1 cellular context compared by ENCODE assay signal in the genomic region with DNA sequence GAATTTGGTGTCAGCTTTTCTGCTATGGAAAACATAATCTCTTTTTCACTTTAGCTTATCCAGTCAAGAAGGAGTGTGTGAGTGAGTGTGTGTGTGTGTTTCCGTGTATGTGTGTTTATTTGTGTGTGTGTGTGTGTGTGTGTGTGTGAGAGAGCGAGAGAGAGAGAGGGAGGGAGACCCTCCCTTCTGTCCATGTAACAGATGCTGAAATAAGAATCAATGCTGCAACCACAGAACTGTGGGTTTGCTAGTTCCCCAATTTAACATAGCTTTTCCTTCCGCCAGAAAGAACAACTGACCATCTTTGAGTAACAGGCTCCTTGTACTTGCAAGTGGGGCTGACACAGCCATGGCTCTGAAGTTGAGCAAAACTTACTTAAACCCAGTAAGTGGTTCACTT.
TF ChIP-seq lines count a peak whose summit lies in the region.

No MANE protein-coding gene starts in this region.

TF ChIP-seq in HepG2, 621 proteins besides CTCF, POLR2A, EP300 and RAD21:
- TF ChIP-seq KLF11 (CRISPR knock-in tag; IDR thresholded peaks at IDR 0.05) (no peak), KAT2B (IDR thresholded peaks at IDR 0.05; ENCODE audit: borderline replicate concordance, low read depth, low read length) (no peak), ARHGAP35 (CRISPR knock-in tag; IDR thresholded peaks at IDR 0.05; ENCODE audit: borderline replicate concordance) (no peak), NBN (conservative IDR thresholded peaks at IDR 0.05) (no peak), TOPORS (CRISPR knock-in tag; IDR thresholded peaks at IDR 0.05) (no peak), ZNF703 (CRISPR knock-in tag; IDR thresholded peaks at IDR 0.05; ENCODE audit: borderline replicate concordance) (no peak), HDAC2 (CRISPR knock-in tag; IDR thresholded peaks at IDR 0.05) (no peak)
TF ChIP-seq in HepG2: peak in this region for 0.
